ENCODE assay signal across 1 cellular context in genomic region chr1:213568929-213569815, GRCh38.
TF ChIP-seq lines count a peak whose summit lies in the region.

No MANE protein-coding gene starts in this region.

TF ChIP-seq in HepG2, 621 proteins besides CTCF, POLR2A, EP300 and RAD21 (continued from another document and continues in another):
- no peak for TF ChIP-seq RNF219 (CRISPR knock-in tag; IDR thresholded peaks at IDR 0.05)
- TF ChIP-seq ZFP91 (CRISPR knock-in tag; IDR thresholded peaks at IDR 0.05; ENCODE audit: borderline replicate concordance), result no peak
- TF ChIP-seq KAT8 (CRISPR knock-in tag; IDR thresholded peaks at IDR 0.05), result peak; percentile 48; the same call in 1 of the 2 replicates
- no peak for TF ChIP-seq ZNF577 (CRISPR knock-in tag; IDR thresholded peaks at IDR 0.05; ENCODE audit: borderline replicate concordance, low read depth)
- no peak for TF ChIP-seq YEATS2 (CRISPR knock-in tag; IDR thresholded peaks at IDR 0.05; ENCODE audit: borderline replicate concordance)
- TF ChIP-seq ZNF850 (CRISPR knock-in tag; conservative IDR thresholded peaks at IDR 0.05), result no peak
- no peak for TF ChIP-seq HOXA9 (CRISPR knock-in tag; IDR thresholded peaks at IDR 0.05; ENCODE audit: borderline replicate concordance)
- no peak for TF ChIP-seq ZC3H13 (CRISPR knock-in tag; IDR thresholded peaks at IDR 0.05)
- no peak for TF ChIP-seq SYNCRIP (IDR thresholded peaks at IDR 0.05; ENCODE audit: insufficient read depth, low read depth, low read length)
- TF ChIP-seq PHB2 (IDR thresholded peaks at IDR 0.05; ENCODE audit: partially characterized antibody), result no peak
- no peak for TF ChIP-seq ARID2 (CRISPR knock-in tag; IDR thresholded peaks at IDR 0.05; ENCODE audit: borderline replicate concordance)
- no peak for TF ChIP-seq ZNF230 (CRISPR knock-in tag; IDR thresholded peaks at IDR 0.05)
- TF ChIP-seq MATR3 (CRISPR knock-in tag; IDR thresholded peaks at IDR 0.05), result no peak
- TF ChIP-seq ZNF17 (CRISPR knock-in tag; IDR thresholded peaks at IDR 0.05), result no peak
- TF ChIP-seq ZMYM2 (CRISPR knock-in tag; IDR thresholded peaks at IDR 0.05), result 0 out of 2 replicates have a peak, but pooled peaks have one; percentile 28
- no peak for TF ChIP-seq PAWR (CRISPR knock-in tag; IDR thresholded peaks at IDR 0.05; ENCODE audit: borderline replicate concordance)
- peak; percentile 63; the same call in 1 of the 2 replicates for TF ChIP-seq PPARG (CRISPR knock-in tag; conservative IDR thresholded peaks at IDR 0.05)
- TF ChIP-seq SMAD9 (CRISPR knock-in tag; IDR thresholded peaks at IDR 0.05), result no peak
- peak; percentile 57 for TF ChIP-seq RXRB (CRISPR knock-in tag; IDR thresholded peaks at IDR 0.05; ENCODE audit: borderline replicate concordance)
- TF ChIP-seq GATAD1 (CRISPR knock-in tag; IDR thresholded peaks at IDR 0.05), result no peak; the same call in 1 of the 2 replicates
- no peak for TF ChIP-seq PHF5A (CRISPR knock-in tag; IDR thresholded peaks at IDR 0.05; ENCODE audit: low read depth, unreplicated experiment)
- no peak for TF ChIP-seq TGIF2 (CRISPR knock-in tag; IDR thresholded peaks at IDR 0.05)
- no peak for TF ChIP-seq CSRNP1 (CRISPR knock-in tag; IDR thresholded peaks at IDR 0.05)
- TF ChIP-seq CENPT (CRISPR knock-in tag; IDR thresholded peaks at IDR 0.05; ENCODE audit: low read depth), result no peak
- no peak for TF ChIP-seq KLF15 (CRISPR knock-in tag; IDR thresholded peaks at IDR 0.05; ENCODE audit: borderline replicate concordance)
- no peak for TF ChIP-seq CREB1 (IDR thresholded peaks at IDR 0.05)
- no peak for TF ChIP-seq CREB1 (CRISPR knock-in tag; IDR thresholded peaks at IDR 0.05)
- 0 out of 2 replicates have a peak, but pooled peaks have one; percentile 51 for TF ChIP-seq SKIL (CRISPR knock-in tag; IDR thresholded peaks at IDR 0.05; ENCODE audit: borderline replicate concordance)
- no peak for TF ChIP-seq HNRNPUL1 (IDR thresholded peaks at IDR 0.05; ENCODE audit: low read depth, low read length)
- no peak for TF ChIP-seq PRDM4 (CRISPR knock-in tag; IDR thresholded peaks at IDR 0.05; ENCODE audit: borderline replicate concordance)
- no peak for TF ChIP-seq ZNF496 (CRISPR knock-in tag; IDR thresholded peaks at IDR 0.05; ENCODE audit: insufficient replicate concordance)
- TF ChIP-seq FIP1L1 (IDR thresholded peaks at IDR 0.05; ENCODE audit: borderline replicate concordance, insufficient read depth, low read depth, low read length), result no peak
- peak; percentile 42 for TF ChIP-seq SALL1 (CRISPR knock-in tag; IDR thresholded peaks at IDR 0.05)
- TF ChIP-seq MTA3 (CRISPR knock-in tag; IDR thresholded peaks at IDR 0.05), result no peak
- TF ChIP-seq MTA1 (CRISPR knock-in tag; IDR thresholded peaks at IDR 0.05; ENCODE audit: borderline replicate concordance), result no peak; the same call in 1 of the 2 replicates
- TF ChIP-seq ZNF256 (CRISPR knock-in tag; conservative IDR thresholded peaks at IDR 0.05), result no peak
- no peak for TF ChIP-seq ZFY (CRISPR knock-in tag; IDR thresholded peaks at IDR 0.05)
- peak; percentile 65; the same call in 1 of the 2 replicates for TF ChIP-seq ZNF350 (CRISPR knock-in tag; IDR thresholded peaks at IDR 0.05; ENCODE audit: borderline replicate concordance, low read depth)
- peak; percentile 33; the same call in 1 of the 2 replicates for TF ChIP-seq ZNF7 (CRISPR knock-in tag; IDR thresholded peaks at IDR 0.05)
- no peak; the same call in 1 of the 2 replicates for TF ChIP-seq NR2F2 (IDR thresholded peaks at IDR 0.05; ENCODE audit: borderline replicate concordance, low read depth)
- no peak for TF ChIP-seq GLI4 (CRISPR knock-in tag; IDR thresholded peaks at IDR 0.05; ENCODE audit: borderline replicate concordance)
- no peak for TF ChIP-seq ZBTB46 (CRISPR knock-in tag; IDR thresholded peaks at IDR 0.05; ENCODE audit: borderline replicate concordance)
- no peak for TF ChIP-seq MNT (IDR thresholded peaks at IDR 0.05)
- TF ChIP-seq RARG (CRISPR knock-in tag; IDR thresholded peaks at IDR 0.05; ENCODE audit: low read depth), result no peak
- no peak for TF ChIP-seq PHF8 (CRISPR knock-in tag; IDR thresholded peaks at IDR 0.05)
- TF ChIP-seq ZBTB38 (CRISPR knock-in tag; IDR thresholded peaks at IDR 0.05), result peak; percentile 51; the same call in 1 of the 2 replicates
- no peak for TF ChIP-seq JUN (CRISPR knock-in tag; IDR thresholded peaks at IDR 0.05)
- TF ChIP-seq ZNF580 (CRISPR knock-in tag; IDR thresholded peaks at IDR 0.05; ENCODE audit: borderline replicate concordance, low read depth), result no peak
- TF ChIP-seq PAX8 (CRISPR knock-in tag; IDR thresholded peaks at IDR 0.05; ENCODE audit: borderline replicate concordance), result no peak
- TF ChIP-seq ZNF468 (CRISPR knock-in tag; IDR thresholded peaks at IDR 0.05), result no peak
- TF ChIP-seq ZBTB49 (CRISPR knock-in tag; IDR thresholded peaks at IDR 0.05; ENCODE audit: borderline replicate concordance), result no peak
- TF ChIP-seq GZF1 (CRISPR knock-in tag; IDR thresholded peaks at IDR 0.05), result no peak
- no peak for TF ChIP-seq PHF20 (CRISPR knock-in tag; IDR thresholded peaks at IDR 0.05)
- no peak for TF ChIP-seq NR2F6 (IDR thresholded peaks at IDR 0.05)
- peak; percentile 33; the same call in 1 of the 2 replicates for TF ChIP-seq NR2F6 (CRISPR knock-in tag; IDR thresholded peaks at IDR 0.05)
